In genomic region chr16:65657556-65657955, GRCh38 we compare ENCODE assay signal across 22 cellular contexts.
A peak's percentile ranks its signal among the peaks of the same experiment; 100 is the strongest.
DNase-seq lines count a peak whose midpoint lies in the region; ATAC-seq, FAIRE-seq and TF ChIP-seq lines count a peak whose summit lies in the region.
"Had no signal": no experiment of that assay in that cellular context is flagged by ENCODE, and none has a peak within 500 bp of the region (broad histone marks: within the 10 kb centered on the region; RNA-seq: fewer than 3 reads in every experiment).

No MANE protein-coding gene starts in this region.

- TF ChIP-seq CTCF in SK-N-SH (IDR thresholded peaks at IDR 0.05) (no peak), astrocyte (IDR thresholded peaks at IDR 0.05; ENCODE audit: insufficient read depth, low read depth, low read length) (no peak), type B pancreatic cell (conservative IDR thresholded peaks at IDR 0.05) (no peak), mesothelial cell of epicardium (IDR thresholded peaks at IDR 0.05; ENCODE audit: unreplicated experiment) (no peak), osteoblast (IDR thresholded peaks at IDR 0.05; ENCODE audit: extremely low read depth, low read depth, low read length) (no peak)

- no peaks in the 10 kb centered on the region for H3K9me3 ChIP-seq in SK-N-SH
- H3K9me3 ChIP-seq in astrocyte (ENCODE audit: insufficient read depth, low read depth, low read length), result no peaks in the 10 kb centered on the region
- no peaks in the 10 kb centered on the region for H3K9me3 ChIP-seq in osteoblast (ENCODE audit: low read depth, low read length)
- H3K9me3 ChIP-seq: Peyer's patch had no signal

- CTCF ChIA-PET in SK-N-SH (lab: Yijun Ruan, JAX), result no interaction called here

- peaks cover 14% of the 10 kb centered on the region for H3K4me1 Mint-ChIP-seq in astrocyte (ENCODE audit: low read depth, unreplicated experiment)
- peaks cover 68% of the 10 kb centered on the region for H3K4me1 Mint-ChIP-seq in type B pancreatic cell (ENCODE audit: unreplicated experiment)
- peaks cover 28% of the 10 kb centered on the region for H3K4me1 Mint-ChIP-seq in mesothelial cell of epicardium
- H3K4me1 Mint-ChIP-seq: CD14-positive monocyte, IgD-negative memory B cell had no signal

- H3K27ac ChIP-seq in SK-N-SH (ENCODE audit: low read depth in 2 of 2, low read length in 1 of 2), result no peak overlapping the region
- H3K27ac ChIP-seq in astrocyte (ENCODE audit: low read depth, low read length), result no peak overlapping the region
- peak overlapping the region; percentile 98 for H3K27ac ChIP-seq in epithelial cell of prostate
- H3K27ac ChIP-seq in osteoblast (ENCODE audit: low read depth, low read length), result no peak overlapping the region
- H3K27ac ChIP-seq: 22Rv1, Peyer's patch had no signal

- H4K20me1 ChIP-seq in SK-N-SH (ENCODE audit: insufficient read depth) (no peaks in the 10 kb centered on the region), astrocyte (ENCODE audit: insufficient read depth, low read length) (no peaks in the 10 kb centered on the region), osteoblast (ENCODE audit: insufficient read depth, low read length) (no peaks in the 10 kb centered on the region)

- H3K36me3 Mint-ChIP-seq in astrocyte (ENCODE audit: low read depth, unreplicated experiment) (peaks cover 2% of the 10 kb centered on the region), type B pancreatic cell (no peaks in the 10 kb centered on the region), mesothelial cell of epicardium (no peaks in the 10 kb centered on the region)
- H3K36me3 Mint-ChIP-seq: CD14-positive monocyte had no signal

- H3K9me3 Mint-ChIP-seq in astrocyte (ENCODE audit: unreplicated experiment) (peaks cover 1% of the 10 kb centered on the region), type B pancreatic cell (no peaks in the 10 kb centered on the region), mesothelial cell of epicardium (no peaks in the 10 kb centered on the region)
- H3K9me3 Mint-ChIP-seq: GM23338 had no signal

- H2AFZ ChIP-seq in SK-N-SH (ENCODE audit: low read depth), result no peak overlapping the region
- no peak overlapping the region for H2AFZ ChIP-seq in astrocyte (ENCODE audit: low read depth, low read length)
- no peak overlapping the region for H2AFZ ChIP-seq in osteoblast (ENCODE audit: low read length)
- H2AFZ ChIP-seq: GM23338 had no signal

- H3K4me1 ChIP-seq in SK-N-SH (ENCODE audit: control insufficient read depth in 1 of 2, insufficient read depth in 2 of 2, low read depth in 1 of 2, low read length in 1 of 2) (peaks cover 24 to 53% of the 10 kb centered on the region in 2 experiments; a peak in 3 of 4 replicates), astrocyte (ENCODE audit: insufficient read depth, low read length) (peaks cover 36% of the 10 kb centered on the region), osteoblast (ENCODE audit: insufficient read depth, low read length) (peaks cover 22% of the 10 kb centered on the region)
- H3K4me1 ChIP-seq: Peyer's patch had no signal

- no peak for FAIRE-seq in astrocyte (lab: Jason Lieb, UNC)

- H3K27me3 ChIP-seq in SK-N-SH (ENCODE audit: insufficient read depth) (no peaks in the 10 kb centered on the region), astrocyte (ENCODE audit: insufficient read depth, low read length) (no peaks in the 10 kb centered on the region), osteoblast (ENCODE audit: insufficient read depth, low read length) (peaks cover 2% of the 10 kb centered on the region)
- H3K27me3 ChIP-seq: Peyer's patch had no signal

- H3K27ac Mint-ChIP-seq in astrocyte (ENCODE audit: unreplicated experiment), result peak overlapping the region; percentile 1
- no peak overlapping the region for H3K27ac Mint-ChIP-seq in type B pancreatic cell
- no peak overlapping the region for H3K27ac Mint-ChIP-seq in mesothelial cell of epicardium
- H3K27ac Mint-ChIP-seq: CD14-positive monocyte, GM23338, IgD-negative memory B cell had no signal

- no peaks in the 10 kb centered on the region for H3K9me2 ChIP-seq in SK-N-SH

- 75% methylated on average over 1 of the region's 1 CpG for WGBS in SK-N-SH (ENCODE audit: low lambda C conversion rate)

- H3K9ac ChIP-seq in SK-N-SH (no peak overlapping the region), astrocyte (ENCODE audit: low read length) (no peak overlapping the region)

- ATAC-seq in SK-N-SH treated with all-trans-retinoic acid at 6 μM for 48 hours, result no peak
- ATAC-seq in left lobe of liver, result no peak
- ATAC-seq: GM23338, HCT116 had no signal

- no peak for DNase-seq in SK-N-SH
- DNase-seq in astrocyte (ENCODE audit: low read depth), result peak; percentile 35
- DNase-seq in epithelial cell of prostate (ENCODE audit: low read depth, low spot score), result no peak
- no peak for DNase-seq in type B pancreatic cell (ENCODE audit: extremely low spot score, unreplicated experiment)
- no peak for DNase-seq in mesothelial cell of epicardium (ENCODE audit: low spot score in 2 of 2, unreplicated experiment in 2 of 2)
- DNase-seq in left lobe of liver (ENCODE audit: low spot score), result no peak
- no peak for DNase-seq in osteoblast (ENCODE audit: insufficient read length, low spot score, missing footprints)
- DNase-seq: AML-193, DMS53, NCI-H1105 treated with DMSO at 0.1 percent for 48 hours, NCI-H1694, NCI-H2081, NCI-H2171, NCI-H524, NCI-H774, Peyer's patch had no signal

- TF ChIP-seq RAD21 in SK-N-SH (IDR thresholded peaks at IDR 0.05; ENCODE audit: low read length), result no peak

- H3K36me3 ChIP-seq in SK-N-SH (replicated peaks in 1 of 2; ENCODE audit: control insufficient read depth in 1 of 2, insufficient read depth in 2 of 2, low read length in 1 of 2) (no peaks in the 10 kb centered on the region), astrocyte (ENCODE audit: insufficient read depth, low read length) (no peaks in the 10 kb centered on the region), osteoblast (ENCODE audit: insufficient read depth, low read length) (no peaks in the 10 kb centered on the region)
- H3K36me3 ChIP-seq: Peyer's patch had no signal

- no peak overlapping the region for H3K4me3 Mint-ChIP-seq in astrocyte (ENCODE audit: unreplicated experiment)
- H3K4me3 Mint-ChIP-seq in type B pancreatic cell, result peak overlapping the region; percentile 1
- no peak overlapping the region for H3K4me3 Mint-ChIP-seq in mesothelial cell of epicardium
- H3K4me3 Mint-ChIP-seq: CD14-positive monocyte, GM23338 had no signal

- no peaks in the 10 kb centered on the region for H3K79me2 ChIP-seq in SK-N-SH (ENCODE audit: insufficient read depth)
- H3K79me2 ChIP-seq in astrocyte (ENCODE audit: insufficient read depth, low read length), result no peaks in the 10 kb centered on the region
- no peaks in the 10 kb centered on the region for H3K79me2 ChIP-seq in osteoblast (ENCODE audit: insufficient read depth, low read length)

- H3K4me3 ChIP-seq in SK-N-SH (ENCODE audit: low read depth in 2 of 2, low read length in 1 of 2) (no peak overlapping the region), astrocyte (ENCODE audit: insufficient read depth, low read depth, low read length) (no peak overlapping the region), osteoblast (ENCODE audit: insufficient read depth, low read length) (no peak overlapping the region)
- H3K4me3 ChIP-seq: GM23338, Peyer's patch had no signal

- no peak for TF ChIP-seq EP300 in SK-N-SH (IDR thresholded peaks at IDR 0.05; ENCODE audit: borderline replicate concordance in 1 of 2, low read depth in 1 of 2, low read length in 1 of 2)

- peaks cover 13% of the 10 kb centered on the region for H3F3A ChIP-seq in SK-N-SH (replicated peaks; ENCODE audit: insufficient read depth)

- POLR2A ChIA-PET in SK-N-SH (lab: Yijun Ruan, JAX), result interaction anchor here (1.1 kb wide), 1 partner anchor 10 kb away, joined by 3 read pairs; no protein-coding TSS in a partner anchor

- H3K27me3 Mint-ChIP-seq in astrocyte (ENCODE audit: low read depth, unreplicated experiment) (peaks cover 12% of the 10 kb centered on the region), type B pancreatic cell (peaks cover 37% of the 10 kb centered on the region), mesothelial cell of epicardium (ENCODE audit: low read depth) (peaks cover 24% of the 10 kb centered on the region)
- H3K27me3 Mint-ChIP-seq: IgD-negative memory B cell had no signal

- H3K4me2 ChIP-seq in SK-N-SH, result no peak overlapping the region
- no peak overlapping the region for H3K4me2 ChIP-seq in astrocyte (ENCODE audit: low read length)
- no peak overlapping the region for H3K4me2 ChIP-seq in osteoblast (ENCODE audit: insufficient read depth, low read length)
- H3K4me2 ChIP-seq: GM23338 had no signal

TF ChIP-seq in SK-N-SH, 30 proteins besides CTCF, POLR2A, EP300 and RAD21:
- no peak for TF ChIP-seq GABPA (IDR thresholded peaks at IDR 0.05; ENCODE audit: low read depth)
- TF ChIP-seq EZH2phosphoT487 (IDR thresholded peaks at IDR 0.05; ENCODE audit: borderline replicate concordance, low read depth), result no peak
- TF ChIP-seq SMC3 (IDR thresholded peaks at IDR 0.05; ENCODE audit: low read depth, low read length), result no peak
- TF ChIP-seq FOSL2 (IDR thresholded peaks at IDR 0.05; ENCODE audit: borderline replicate concordance, low read depth), result no peak
- TF ChIP-seq RFX5 (IDR thresholded peaks at IDR 0.05; ENCODE audit: low read length), result 0 out of 2 replicates have a peak, but pooled peaks have one; percentile 3
TF ChIP-seq in SK-N-SH: peak in this region for 1.

TF ChIP-seq in SK-N-SH treated with all-trans-retinoic acid at 6 μM for 48 hours, 23 proteins besides CTCF, POLR2A, EP300 and RAD21 (continues in another document):
- TF ChIP-seq CSDC2 (CRISPR knock-in tag; IDR thresholded peaks at IDR 0.05) (no peak), RARB (CRISPR knock-in tag; IDR thresholded peaks at IDR 0.05) (no peak), POU6F1 (CRISPR knock-in tag; IDR thresholded peaks at IDR 0.05; ENCODE audit: borderline replicate concordance, low read depth) (no peak), TCF4 (CRISPR knock-in tag; IDR thresholded peaks at IDR 0.05; ENCODE audit: borderline replicate concordance) (no peak), ZNF8 (CRISPR knock-in tag; IDR thresholded peaks at IDR 0.05) (no peak), ESRRG (CRISPR knock-in tag; IDR thresholded peaks at IDR 0.05) (no peak), OSR1 (CRISPR knock-in tag; IDR thresholded peaks at IDR 0.05) (no peak), PPARA (CRISPR knock-in tag; IDR thresholded peaks at IDR 0.05; ENCODE audit: borderline replicate concordance) (no peak), ARNTL (CRISPR knock-in tag; IDR thresholded peaks at IDR 0.05; ENCODE audit: borderline replicate concordance, low read depth) (no peak), ZFP30 (CRISPR knock-in tag; IDR thresholded peaks at IDR 0.05) (no peak)
